In genomic region chr17:73545633-73546032, GRCh38 we compare ENCODE assay signal across 17 cellular contexts.
A peak's percentile ranks its signal among the peaks of the same experiment; 100 is the strongest.
DNase-seq lines count a peak whose midpoint lies in the region; ATAC-seq, FAIRE-seq and TF ChIP-seq lines count a peak whose summit lies in the region.
"Had no signal": no experiment of that assay in that cellular context is flagged by ENCODE, and none has a peak within 500 bp of the region (broad histone marks: within the 10 kb centered on the region; RNA-seq: fewer than 3 reads in every experiment).

No MANE protein-coding gene starts in this region.

- H3K56ac ChIP-seq in H9 (ENCODE audit: insufficient read length, low read depth, low read length), result no peak overlapping the region

- no peak for DNase-seq in CD4-positive, alpha-beta T cell
- DNase-seq in H9, result no peak
- peak; percentile 4 for DNase-seq in bronchial epithelial cell (ENCODE audit: low read depth)
- no peak for DNase-seq in neural progenitor cell (ENCODE audit: low spot score)
- DNase-seq in suprapubic skin (ENCODE audit: low spot score in 2 of 2), result no peak
- no peak for DNase-seq in AML-193 (lab: John Stamatoyannopoulos, UW)
- no peak for DNase-seq in activated naive CD8-positive, alpha-beta T cell treated with anti-CD3 and anti-CD28 coated beads, Interleukin-2, amount 50 U/mL, for 24 hours
- DNase-seq: ACHN; Calu3; CD4-positive, alpha-beta memory T cell; DMS79 treated with DMSO at 0.1 percent for 48 hours; GF-D8; GOT3 had no signal

- TF ChIP-seq POLR2A in suprapubic skin (IDR thresholded peaks at IDR 0.05), result no peak

- no peaks in the 10 kb centered on the region for H3K27me3 ChIP-seq in CD4-positive, alpha-beta T cell (ENCODE audit: control insufficient read depth, insufficient read depth, low read length)
- H3K27me3 ChIP-seq in H9 (ENCODE audit: insufficient read depth, low read length) (no peaks in the 10 kb centered on the region), bronchial epithelial cell (ENCODE audit: control insufficient read depth, insufficient read depth, low read length) (no peaks in the 10 kb centered on the region), neural progenitor cell (no peaks in the 10 kb centered on the region), suprapubic skin (no peaks in the 10 kb centered on the region)

- no peak overlapping the region for H3K4me3 Mint-ChIP-seq in CD4-positive, alpha-beta T cell
- H3K4me3 Mint-ChIP-seq in H9, result no peak overlapping the region
- no peak overlapping the region for H3K4me3 Mint-ChIP-seq in neural progenitor cell
- H3K4me3 Mint-ChIP-seq in activated naive CD8-positive, alpha-beta T cell treated with anti-CD3 and anti-CD28 coated beads, Interleukin-2, amount 50 U/mL, for 24 hours, result no peak overlapping the region
- H3K4me3 Mint-ChIP-seq: CD4-positive, alpha-beta memory T cell had no signal

- no peak overlapping the region for H3K23ac ChIP-seq in H9 (ENCODE audit: insufficient read length, low read depth, low read length)

- no peak overlapping the region for H2BK20ac ChIP-seq in H9 (ENCODE audit: low read depth, low read length, poor library complexity, severe bottlenecking)

- no peak overlapping the region for H3T11ph ChIP-seq in H9 (ENCODE audit: low read length)

- CTCF ChIA-PET in CD4-positive, alpha-beta T cell (lab: Charles Lee), result no interaction called here

- H3K4me3 ChIP-seq in bronchial epithelial cell (ENCODE audit: low read depth, low read length) (no peak overlapping the region), neural progenitor cell (no peak overlapping the region), suprapubic skin (no peak overlapping the region)
- H3K4me3 ChIP-seq: HAP-1 had no signal

- H3K79me2 ChIP-seq in H9 (ENCODE audit: insufficient read depth, low read length) (no peaks in the 10 kb centered on the region), neural progenitor cell (ENCODE audit: low read depth) (peaks cover 17% of the 10 kb centered on the region)

- no peak overlapping the region for H4K8ac ChIP-seq in H9 (replicated peaks; ENCODE audit: insufficient read length, low read depth, low read length)

- no peak overlapping the region for H2BK120ac ChIP-seq in H9 (ENCODE audit: low read depth, low read length, poor library complexity, severe bottlenecking)

- 0 out of 2 replicates have a peak overlapping the region, but pooled peaks have one; percentile 17 for H3K14ac ChIP-seq in H9 (ENCODE audit: insufficient read depth, low read length)

- no peak overlapping the region for H3K4ac ChIP-seq in H9 (ENCODE audit: low read depth, low read length)

- H3K27me3 Mint-ChIP-seq in CD4-positive, alpha-beta T cell, result no peaks in the 10 kb centered on the region
- H3K27me3 Mint-ChIP-seq in H9 (ENCODE audit: low read depth) (no peaks in the 10 kb centered on the region; the same call in 1 of the 2 replicates), neural progenitor cell (ENCODE audit: insufficient read depth, low read depth) (peaks cover 9% of the 10 kb centered on the region)
- H3K27me3 Mint-ChIP-seq in activated naive CD8-positive, alpha-beta T cell treated with anti-CD3 and anti-CD28 coated beads, Interleukin-2, amount 50 U/mL, for 24 hours, result no peaks in the 10 kb centered on the region

- no peak overlapping the region for H4K91ac ChIP-seq in H9 (ENCODE audit: insufficient read length, low read depth, low read length)

- H3K4me2 ChIP-seq in H9 (ENCODE audit: insufficient read depth, insufficient read length, low read length) (no peak overlapping the region), neural progenitor cell (peak overlapping the region; percentile 12)

- H2BK15ac ChIP-seq in H9 (ENCODE audit: low read depth, low read length), result no peak overlapping the region

- H3K18ac ChIP-seq in H9 (ENCODE audit: insufficient read length, low read depth, low read length), result no peak overlapping the region

- no peak for ATAC-seq in CD4-positive, alpha-beta T cell (ENCODE audit: poor library complexity)
- ATAC-seq in GM19455 (IDR thresholded peaks at IDR 0.05; ENCODE audit: unreplicated experiment), result no peak
- no peak for ATAC-seq in activated naive CD8-positive, alpha-beta T cell treated with anti-CD3 and anti-CD28 coated beads, Interleukin-2, amount 50 U/mL, for 24 hours

- no peak for TF ChIP-seq CTCF in CD4-positive, alpha-beta T cell (IDR thresholded peaks at IDR 0.05)
- TF ChIP-seq CTCF in H9 (conservative IDR thresholded peaks at IDR 0.05) (no peak), bronchial epithelial cell (IDR thresholded peaks at IDR 0.05; ENCODE audit: insufficient read depth, low read length, severe bottlenecking) (no peak), neural progenitor cell (IDR thresholded peaks at IDR 0.05) (no peak), suprapubic skin (IDR thresholded peaks at IDR 0.05) (no peak)

- no peaks in the 10 kb centered on the region for H3F3A ChIP-seq in neural progenitor cell (ENCODE audit: low read depth)

- POLR2A ChIA-PET in CD4-positive, alpha-beta T cell (lab: Charles Lee), result interaction anchor here (1.0 to 1.2 kb wide), 2 partner anchors 9 to 22 kb away, joined by 3 to 4 read pairs; no protein-coding TSS in a partner anchor

- H2AFZ ChIP-seq in H9 (ENCODE audit: low read length) (no peak overlapping the region), neural progenitor cell (replicated peaks) (no peak overlapping the region)

- no peaks in the 10 kb centered on the region for H3K79me1 ChIP-seq in H9 (ENCODE audit: insufficient read depth, low read depth, low read length, poor library complexity, severe bottlenecking)

- intact Hi-C loops in CD4-positive, alpha-beta T cell (cut with DNase I, micrococcal nuclease), result loop anchor here in 1 of 2 experiments (10.0 kb wide), 1 partner anchor 49 kb away; no protein-coding TSS in a partner anchor

- H3K9me3 Mint-ChIP-seq in CD4-positive, alpha-beta T cell, result no peaks in the 10 kb centered on the region
- H3K9me3 Mint-ChIP-seq in H9, result no peaks in the 10 kb centered on the region
- H3K9me3 Mint-ChIP-seq in neural progenitor cell, result no peaks in the 10 kb centered on the region
- no peaks in the 10 kb centered on the region for H3K9me3 Mint-ChIP-seq in activated naive CD8-positive, alpha-beta T cell treated with anti-CD3 and anti-CD28 coated beads, Interleukin-2, amount 50 U/mL, for 24 hours

- no peaks in the 10 kb centered on the region for H3K23me2 ChIP-seq in H9 (ENCODE audit: insufficient read length, low read depth, low read length, poor library complexity, severe bottlenecking)

- no peak overlapping the region for H4K5ac ChIP-seq in H9 (ENCODE audit: insufficient read length, low read depth, low read length)

- H4K20me1 ChIP-seq in H9 (ENCODE audit: control insufficient read depth, insufficient read depth, insufficient read length) (no peaks in the 10 kb centered on the region), neural progenitor cell (ENCODE audit: low read depth) (peaks cover 100% of the 10 kb centered on the region)

- no peak overlapping the region for H2BK12ac ChIP-seq in H9 (ENCODE audit: insufficient read length, low read depth, low read length)

- H2BK5ac ChIP-seq in H9 (ENCODE audit: insufficient read length, low read length), result no peak overlapping the region

- no peak for TF ChIP-seq EP300 in suprapubic skin (IDR thresholded peaks at IDR 0.05)

- H2AK5ac ChIP-seq in H9 (ENCODE audit: insufficient read length, low read length), result no peak overlapping the region

- H3K9ac ChIP-seq in H9 (ENCODE audit: extremely low read depth, insufficient read length, low read length) (no peak overlapping the region), neural progenitor cell (no peak overlapping the region)

- no peak overlapping the region for H3K27ac ChIP-seq in CD4-positive, alpha-beta T cell (ENCODE audit: low read depth, low read length)
- H3K27ac ChIP-seq in H9 (ENCODE audit: insufficient read length, low read depth, low read length) (no peak overlapping the region), neural progenitor cell (no peak overlapping the region), suprapubic skin (no peak overlapping the region)
- H3K27ac ChIP-seq: C4-2B had no signal

- no peaks in the 10 kb centered on the region for H3K36me3 ChIP-seq in bronchial epithelial cell (ENCODE audit: control insufficient read depth, insufficient read depth, low read length)
- H3K36me3 ChIP-seq in neural progenitor cell, result no peaks in the 10 kb centered on the region
- no peaks in the 10 kb centered on the region for H3K36me3 ChIP-seq in suprapubic skin
- H3K36me3 ChIP-seq: HAP-1 had no signal

- no peaks in the 10 kb centered on the region for H3K9me3 ChIP-seq in CD4-positive, alpha-beta T cell (ENCODE audit: control insufficient read depth, low read length)
- H3K9me3 ChIP-seq in H9 (ENCODE audit: control insufficient read depth, low read depth, low read length) (no peaks in the 10 kb centered on the region), neural progenitor cell (ENCODE audit: low read depth) (no peaks in the 10 kb centered on the region), suprapubic skin (no peaks in the 10 kb centered on the region)
- H3K9me3 ChIP-seq: HAP-1 had no signal

- peak overlapping the region; percentile 56 for H3K27ac Mint-ChIP-seq in CD4-positive, alpha-beta T cell
- H3K27ac Mint-ChIP-seq in H9, result 0 out of 7 replicates have a peak overlapping the region, but pooled peaks of 1 of the 3 experiments have one; percentile 28
- H3K27ac Mint-ChIP-seq in neural progenitor cell, result no peak overlapping the region
- H3K27ac Mint-ChIP-seq in activated naive CD8-positive, alpha-beta T cell treated with anti-CD3 and anti-CD28 coated beads, Interleukin-2, amount 50 U/mL, for 24 hours, result no peak overlapping the region
- H3K27ac Mint-ChIP-seq: CD4-positive, alpha-beta memory T cell had no signal

- no peak for FAIRE-seq in bronchial epithelial cell (lab: Jason Lieb, UNC)
- FAIRE-seq: A204.1 had no signal

- H3K4me1 ChIP-seq in H9 (ENCODE audit: insufficient read depth, low read length), result peaks cover 3% of the 10 kb centered on the region; the same call in 1 of the 2 replicates
- peaks cover 61% of the 10 kb centered on the region for H3K4me1 ChIP-seq in neural progenitor cell
- peaks cover 27% of the 10 kb centered on the region for H3K4me1 ChIP-seq in suprapubic skin
- H3K4me1 ChIP-seq: HAP-1 had no signal

- WGBS in H9 (ENCODE audit: extremely low coverage, insufficient read length, low lambda C conversion rate), result no CpG with 5 or more reads among the region's 5 CpGs
- WGBS in suprapubic skin, result 63% methylated on average over 5 of the region's 5 CpGs

- no peaks in the 10 kb centered on the region for H3K36me3 Mint-ChIP-seq in CD4-positive, alpha-beta T cell (ENCODE audit: low read depth)
- H3K36me3 Mint-ChIP-seq in H9 (ENCODE audit: insufficient read depth in 1 of 3, low read depth in 3 of 3), result no peaks in the 10 kb centered on the region
- H3K36me3 Mint-ChIP-seq in neural progenitor cell, result no peaks in the 10 kb centered on the region
- no peaks in the 10 kb centered on the region for H3K36me3 Mint-ChIP-seq in activated naive CD8-positive, alpha-beta T cell treated with anti-CD3 and anti-CD28 coated beads, Interleukin-2, amount 50 U/mL, for 24 hours (ENCODE audit: low read depth)
- H3K36me3 Mint-ChIP-seq: CD4-positive, alpha-beta memory T cell had no signal

- H3K4me1 Mint-ChIP-seq in CD4-positive, alpha-beta T cell (ENCODE audit: low read depth), result peaks cover 27% of the 10 kb centered on the region
- peaks cover 48 to 76% of the 10 kb centered on the region in 2 experiments for H3K4me1 Mint-ChIP-seq in H9
- peaks cover 76% of the 10 kb centered on the region for H3K4me1 Mint-ChIP-seq in neural progenitor cell
- H3K4me1 Mint-ChIP-seq in activated naive CD8-positive, alpha-beta T cell treated with anti-CD3 and anti-CD28 coated beads, Interleukin-2, amount 50 U/mL, for 24 hours, result peaks cover 11% of the 10 kb centered on the region
